26 cellular contexts compared by ENCODE assay signal in the genomic region with DNA sequence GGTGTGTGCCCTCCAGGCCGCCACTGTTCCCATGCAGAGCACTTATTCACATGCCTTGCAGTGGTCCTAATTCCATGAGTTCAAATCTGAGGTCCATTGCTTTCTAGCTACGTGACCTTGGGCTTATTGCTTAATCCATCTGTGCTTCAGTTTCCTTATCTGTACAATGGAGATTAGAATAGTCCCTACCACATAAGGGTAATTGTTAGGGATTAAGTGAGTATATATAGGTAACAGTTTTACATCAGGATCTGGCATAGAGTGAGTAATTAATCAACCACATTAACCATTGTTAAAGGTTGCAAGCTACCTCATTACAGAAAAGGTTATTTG. TPM values are rescaled to one million over a fixed set of nuclear protein-coding genes. Genes with fewer than 3 reads are reported as not detected.
"Had no signal": no experiment of that assay in that cellular context is flagged by ENCODE, and none has a peak within 500 bp of the region (broad histone marks: within the 10 kb centered on the region; RNA-seq: fewer than 3 reads in every experiment).

No MANE protein-coding gene starts in this region.

- H3K4me2 ChIP-seq: hepatocyte had no signal

- H3K36me3 Mint-ChIP-seq: activated naive CD8-positive, alpha-beta T cell treated with anti-CD3 and anti-CD28 coated beads for 36 hours; immature natural killer cell; naive B cell had no signal

- H3K4me1 Mint-ChIP-seq: central memory CD8-positive, alpha-beta T cell had no signal

- H3K4me3 ChIP-seq: breast epithelium, esophagus muscularis mucosa, hepatocyte, left lung, lung, thyroid gland had no signal

- H3K27me3 Mint-ChIP-seq: stimulated activated naive CD8-positive, alpha-beta T cell treated with anti-CD3 and anti-CD28 coated beads, Interleukin-15, Interleukin-2, amounts not matched to agents 100 ng/mL and 50 ng/mL, for 24 hours had no signal

- H3K79me2 ChIP-seq: hepatocyte, parathyroid adenoma had no signal

- H3K27me3 ChIP-seq: breast epithelium, hepatocyte, thyroid gland had no signal

- H3K27ac ChIP-seq: breast epithelium, esophagus muscularis mucosa, hepatocyte, left lung, parathyroid adenoma, thyroid gland, WERI-Rb-1 had no signal

- H2AFZ ChIP-seq: hepatocyte, parathyroid adenoma had no signal

- H3K9me3 Mint-ChIP-seq: activated naive CD8-positive, alpha-beta T cell treated with anti-CD3 and anti-CD28 coated beads for 36 hours; activated T-cell treated with anti-CD3 and anti-CD28 coated beads, Interleukin-2, amount 50 U/mL, for 24 hours; activated T-helper 2 cell treated with anti-CD3 and anti-CD28 coated beads, Interferon-gamma antibody, Interleukin-2, Interleukin-4, amounts not matched to agents 10 μg/mL and 5 μg/mL and 100 μg/mL, durations not matched to agents 14 hours and 24 hours and 36 hours; central memory CD8-positive, alpha-beta T cell; immature natural killer cell; naive B cell; stimulated activated naive CD8-positive, alpha-beta T cell treated with anti-CD3 and anti-CD28 coated beads, Interleukin-15, Interleukin-2, amounts not matched to agents 100 ng/mL and 50 ng/mL, for 24 hours had no signal

- H3K9ac ChIP-seq: parathyroid adenoma had no signal

- DNase-seq: amniotic stem cell had no signal

- FAIRE-seq: colon, frontal cortex had no signal

- H3K9me3 ChIP-seq: breast epithelium, esophagus muscularis mucosa, left lung, thyroid gland had no signal

- H3K27ac Mint-ChIP-seq: activated naive CD8-positive, alpha-beta T cell treated with anti-CD3 and anti-CD28 coated beads for 36 hours; activated T-cell treated with anti-CD3 and anti-CD28 coated beads, Interleukin-2, amount 50 U/mL, for 24 hours; activated T-helper 2 cell treated with anti-CD3 and anti-CD28 coated beads, Interferon-gamma antibody, Interleukin-2, Interleukin-4, amounts not matched to agents 10 μg/mL and 5 μg/mL and 100 μg/mL, durations not matched to agents 14 hours and 24 hours and 36 hours; immature natural killer cell; stimulated activated naive CD8-positive, alpha-beta T cell treated with anti-CD3 and anti-CD28 coated beads, Interleukin-15, Interleukin-2, amounts not matched to agents 100 ng/mL and 50 ng/mL, for 24 hours had no signal

- H3K36me3 ChIP-seq: breast epithelium, esophagus muscularis mucosa, left lung, thyroid gland, WERI-Rb-1 had no signal

- H3K4me3 Mint-ChIP-seq: activated naive CD8-positive, alpha-beta T cell treated with anti-CD3 and anti-CD28 coated beads for 36 hours; activated T-cell treated with anti-CD3 and anti-CD28 coated beads, Interleukin-2, amount 50 U/mL, for 24 hours; central memory CD8-positive, alpha-beta T cell; immature natural killer cell; stimulated activated naive CD8-positive, alpha-beta T cell treated with anti-CD3 and anti-CD28 coated beads, Interleukin-15, Interleukin-2, amounts not matched to agents 100 ng/mL and 50 ng/mL, for 24 hours had no signal

- H3K4me1 ChIP-seq: breast epithelium, esophagus muscularis mucosa, left lung, parathyroid adenoma had no signal

RNA-seq across cellular contexts. Expression of gene CPN2, which starts 7.6 kb away (rescaled TPM):
- total RNA-seq: activated naive CD8-positive, alpha-beta T cell treated with anti-CD3 and anti-CD28 coated beads for 36 hours; activated T-helper 2 cell treated with anti-CD3 and anti-CD28 coated beads, Interferon-gamma antibody, Interleukin-2, Interleukin-4, amounts not matched to agents 10 μg/mL and 5 μg/mL and 100 μg/mL, durations not matched to agents 14 hours and 24 hours and 36 hours; dermis microvascular lymphatic vessel endothelial cell; esophagus muscularis mucosa; frontal cortex; kidney epithelial cell; left lung; lung; pulmonary artery endothelial cell; right cardiac atrium; skeletal muscle tissue; thyroid gland; ureter had no signal
- polyA plus RNA-seq: immature natural killer cell, lung, neural cell had no signal

RNA-seq across cellular contexts. Expression of gene LRRC15, which starts 26.0 kb away (rescaled TPM):
- total RNA-seq: activated naive CD8-positive, alpha-beta T cell treated with anti-CD3 and anti-CD28 coated beads for 36 hours; activated T-helper 2 cell treated with anti-CD3 and anti-CD28 coated beads, Interferon-gamma antibody, Interleukin-2, Interleukin-4, amounts not matched to agents 10 μg/mL and 5 μg/mL and 100 μg/mL, durations not matched to agents 14 hours and 24 hours and 36 hours; frontal cortex; hepatocyte; kidney epithelial cell; pulmonary artery endothelial cell had no signal
- polyA plus RNA-seq: hepatocyte, immature natural killer cell, neural cell had no signal

RNA-seq across cellular contexts. Expression of gene GP5, which starts 55.5 kb away (rescaled TPM):
- total RNA-seq: frontal cortex, mesenteric fat pad, right cardiac atrium had no signal
- polyA plus RNA-seq: hepatocyte had no signal
